17 cellular contexts compared by ENCODE assay signal in genomic region chr14:55915464-55915863, GRCh38.
"Had no signal": no experiment of that assay in that cellular context is flagged by ENCODE, and none has a peak within 500 bp of the region (broad histone marks: within the 10 kb centered on the region; RNA-seq: fewer than 3 reads in every experiment).

No MANE protein-coding gene starts in this region.

- H2AFZ ChIP-seq: hepatocyte had no signal

- H3K4me3 ChIP-seq: adrenal gland, colonic mucosa, hepatocyte, ovary, SK-N-MC, thyroid gland had no signal

- FAIRE-seq: small intestine had no signal

- H3K9me3 ChIP-seq: adrenal gland, colonic mucosa, ovary, thyroid gland had no signal

- H3K4me1 ChIP-seq: adrenal gland, colonic mucosa, thyroid gland had no signal

- ATAC-seq: activated T-helper 17 cell treated with anti-CD3 and anti-CD28 coated beads, Interleukin-2, amount 50 U/mL, for 72 hours; stimulated activated effector memory CD8-positive, alpha-beta T cell treated with anti-CD3 and anti-CD28 coated beads, Interleukin-12 subunit alpha, Interleukin-12 subunit beta, amount 100 ng/mL, for 72 hours had no signal

- H3K36me3 ChIP-seq: adrenal gland, colonic mucosa, ovary, thyroid gland had no signal

- H3K27me3 ChIP-seq: adrenal gland, colonic mucosa, hepatocyte, ovary, thyroid gland had no signal

- H3K4me2 ChIP-seq: hepatocyte had no signal

- H3K79me2 ChIP-seq: hepatocyte had no signal

- DNase-seq: activated B cell treated with CpG ODN at 0.5 μM for 24 hours; activated CD4-positive, alpha-beta T cell treated with anti-CD3 and anti-CD28 coated beads, Interleukin-2, amount 10 ng/mL, durations not matched to agents 7 days and 5 days; activated CD8-positive, alpha-beta memory T cell treated with anti-CD3 and anti-CD28 coated beads for 24 hours; activated naive CD4-positive, alpha-beta T cell treated with anti-CD3 and anti-CD28 coated beads, Interleukin-2, amount 50 U/mL, for 16 hours; activated T-cell treated with anti-CD3 and anti-CD28 coated beads for 4 hours; adrenal gland; colonic mucosa; effector CD4-positive, alpha-beta T cell; ovary; retina; small intestine; T-helper 1 cell; thyroid gland had no signal

- H3K27ac ChIP-seq: colonic mucosa, hepatocyte, ovary, SK-N-MC, thyroid gland had no signal
